In the genomic region with DNA sequence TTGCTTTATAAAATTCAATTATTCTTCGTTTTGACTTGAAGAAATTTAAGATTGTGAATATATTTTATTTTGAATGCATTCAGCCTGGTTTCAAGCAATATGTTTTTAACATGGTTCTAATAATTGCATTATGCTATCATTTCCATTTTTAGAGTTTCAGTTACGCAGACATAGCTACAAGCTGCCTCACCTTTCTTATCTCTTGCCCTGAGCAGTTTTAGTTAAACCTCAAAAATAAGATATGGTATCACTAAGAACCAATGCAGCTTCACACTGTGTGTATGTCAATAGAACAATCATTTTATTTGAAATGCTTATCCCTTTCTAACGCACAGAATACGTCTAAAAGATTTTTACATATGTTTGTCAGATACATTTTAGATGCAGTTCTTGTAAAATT, we compare ENCODE assay signal across 30 cellular contexts.
"Had no signal": no experiment of that assay in that cellular context is flagged by ENCODE, and none has a peak within 500 bp of the region (broad histone marks: within the 10 kb centered on the region; RNA-seq: fewer than 3 reads in every experiment).

No MANE protein-coding gene starts in this region.

- ATAC-seq: activated CD4-positive, CD25-positive, alpha-beta regulatory T cell treated with anti-CD3 and anti-CD28 coated beads, Interleukin-2, amount 50 U/mL, for 24 hours; activated CD8-positive, alpha-beta T cell treated with anti-CD3 and anti-CD28 coated beads for 36 hours; activated T-cell treated with anti-CD3 and anti-CD28 coated beads, Interleukin-2, amount 50 U/mL, for 4 hours; activated T-helper 17 cell treated with anti-CD3 and anti-CD28 coated beads, Interleukin-2, amount 50 U/mL, for 72 hours; gastroesophageal sphincter; heart right ventricle; T-helper 17 cell had no signal

- H3K4me3 ChIP-seq: ascending aorta, breast epithelium, cardiac muscle cell, colonic mucosa, esophagus squamous epithelium, gastroesophageal sphincter, heart right ventricle, hepatocyte had no signal

- H3K4me2 ChIP-seq: hepatocyte had no signal

- H3K79me2 ChIP-seq: hepatocyte had no signal

- H3K27ac ChIP-seq: ascending aorta, breast epithelium, cardiac muscle cell, colonic mucosa, epithelial cell of prostate, esophagus squamous epithelium, gastroesophageal sphincter, heart right ventricle, hepatocyte, WERI-Rb-1 had no signal

- H3K4me1 ChIP-seq: ascending aorta, breast epithelium, colonic mucosa, esophagus squamous epithelium, gastroesophageal sphincter, heart right ventricle had no signal

- DNase-seq: activated B cell treated with CpG ODN at 0.5 μM for 24 hours; activated CD4-positive, alpha-beta T cell treated with anti-CD3 and anti-CD28 coated beads for 48 hours; activated CD4-positive, alpha-beta T cell treated with anti-CD3 and anti-CD28 coated beads, Interleukin-2, amount 50 U/mL, for 1 hour; activated CD4-positive, alpha-beta T cell treated with anti-CD3 and anti-CD28 coated beads, Interleukin-2, amount 50 U/mL, for 48 hours; activated CD8-positive, alpha-beta memory T cell treated with anti-CD3 and anti-CD28 coated beads for 24 hours; activated CD8-positive, alpha-beta T cell treated with anti-CD3 and anti-CD28 coated beads for 36 hours; activated effector memory CD4-positive, alpha-beta T cell treated with Interleukin-2 at 50 U/mL for 16 hours; activated gamma-delta T cell treated with Interleukin-2 at 50 U/mL for 16 hours; activated naive CD4-positive, alpha-beta T cell treated with anti-CD3 and anti-CD28 coated beads, Interleukin-2, amount 50 U/mL, for 16 hours; activated naive CD4-positive, alpha-beta T cell treated with Interleukin-2 at 50 U/mL for 16 hours; activated T-cell treated with anti-CD3 and anti-CD28 coated beads, Interleukin-2, amount 50 U/mL, for 4 hours; central memory CD4-positive, alpha-beta T cell; cerebellar nuclear complex; colonic mucosa; effector CD8-positive, alpha-beta T cell; esophagus squamous epithelium; foreskin melanocyte; heart right ventricle; T-helper 17 cell; T1000; WERI-Rb-1 had no signal

- H3K27me3 ChIP-seq: ascending aorta, breast epithelium, cardiac muscle cell, colonic mucosa, esophagus squamous epithelium, gastroesophageal sphincter, heart right ventricle, hepatocyte had no signal

- H3K36me3 ChIP-seq: ascending aorta, breast epithelium, cardiac muscle cell, colonic mucosa, esophagus squamous epithelium, gastroesophageal sphincter, heart right ventricle, WERI-Rb-1 had no signal

- FAIRE-seq: endothelial cell of umbilical vein had no signal
